1 cellular context compared by ENCODE assay signal in the genomic region with DNA sequence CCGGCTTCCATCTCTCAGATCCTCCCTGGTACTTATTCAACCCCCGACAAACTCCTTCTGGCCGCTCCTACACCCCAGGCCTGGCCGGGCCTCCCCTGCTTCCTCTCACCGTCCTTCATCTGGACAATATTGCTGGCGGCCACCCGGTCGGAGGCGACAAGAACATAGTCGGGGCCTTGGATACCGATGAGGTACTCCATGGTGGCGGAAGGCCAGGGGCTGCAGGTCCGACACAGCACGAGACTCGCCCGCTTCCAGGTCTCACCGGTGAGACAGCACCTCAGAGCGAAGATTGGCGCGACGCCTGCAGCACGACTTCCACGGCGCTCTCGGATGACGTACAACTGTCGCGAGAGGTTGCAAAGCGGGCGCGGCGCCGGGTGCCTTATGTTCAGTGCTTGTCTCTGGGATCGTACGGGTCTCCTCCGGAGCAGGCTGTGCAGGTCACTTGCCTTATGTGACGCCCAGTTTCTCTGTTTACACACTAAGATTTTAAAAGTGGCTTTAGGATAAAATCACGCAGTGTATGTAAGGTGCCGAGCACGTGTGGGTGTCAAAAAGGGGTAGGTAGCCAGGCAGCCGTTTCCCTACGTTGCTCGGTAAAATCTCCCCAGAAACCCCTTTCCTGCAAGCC.
TF ChIP-seq lines count a peak whose summit lies in the region.

Gene PSMB2 (minus strand): TSS at position 294 of the 634 bp plus-strand sequence. CDS start 94 bp downstream, at position 200.

TF ChIP-seq in K562, 482 proteins besides CTCF, POLR2A, EP300 and RAD21 (continued from another document and continues in another):
- TF ChIP-seq, protein P1, sequence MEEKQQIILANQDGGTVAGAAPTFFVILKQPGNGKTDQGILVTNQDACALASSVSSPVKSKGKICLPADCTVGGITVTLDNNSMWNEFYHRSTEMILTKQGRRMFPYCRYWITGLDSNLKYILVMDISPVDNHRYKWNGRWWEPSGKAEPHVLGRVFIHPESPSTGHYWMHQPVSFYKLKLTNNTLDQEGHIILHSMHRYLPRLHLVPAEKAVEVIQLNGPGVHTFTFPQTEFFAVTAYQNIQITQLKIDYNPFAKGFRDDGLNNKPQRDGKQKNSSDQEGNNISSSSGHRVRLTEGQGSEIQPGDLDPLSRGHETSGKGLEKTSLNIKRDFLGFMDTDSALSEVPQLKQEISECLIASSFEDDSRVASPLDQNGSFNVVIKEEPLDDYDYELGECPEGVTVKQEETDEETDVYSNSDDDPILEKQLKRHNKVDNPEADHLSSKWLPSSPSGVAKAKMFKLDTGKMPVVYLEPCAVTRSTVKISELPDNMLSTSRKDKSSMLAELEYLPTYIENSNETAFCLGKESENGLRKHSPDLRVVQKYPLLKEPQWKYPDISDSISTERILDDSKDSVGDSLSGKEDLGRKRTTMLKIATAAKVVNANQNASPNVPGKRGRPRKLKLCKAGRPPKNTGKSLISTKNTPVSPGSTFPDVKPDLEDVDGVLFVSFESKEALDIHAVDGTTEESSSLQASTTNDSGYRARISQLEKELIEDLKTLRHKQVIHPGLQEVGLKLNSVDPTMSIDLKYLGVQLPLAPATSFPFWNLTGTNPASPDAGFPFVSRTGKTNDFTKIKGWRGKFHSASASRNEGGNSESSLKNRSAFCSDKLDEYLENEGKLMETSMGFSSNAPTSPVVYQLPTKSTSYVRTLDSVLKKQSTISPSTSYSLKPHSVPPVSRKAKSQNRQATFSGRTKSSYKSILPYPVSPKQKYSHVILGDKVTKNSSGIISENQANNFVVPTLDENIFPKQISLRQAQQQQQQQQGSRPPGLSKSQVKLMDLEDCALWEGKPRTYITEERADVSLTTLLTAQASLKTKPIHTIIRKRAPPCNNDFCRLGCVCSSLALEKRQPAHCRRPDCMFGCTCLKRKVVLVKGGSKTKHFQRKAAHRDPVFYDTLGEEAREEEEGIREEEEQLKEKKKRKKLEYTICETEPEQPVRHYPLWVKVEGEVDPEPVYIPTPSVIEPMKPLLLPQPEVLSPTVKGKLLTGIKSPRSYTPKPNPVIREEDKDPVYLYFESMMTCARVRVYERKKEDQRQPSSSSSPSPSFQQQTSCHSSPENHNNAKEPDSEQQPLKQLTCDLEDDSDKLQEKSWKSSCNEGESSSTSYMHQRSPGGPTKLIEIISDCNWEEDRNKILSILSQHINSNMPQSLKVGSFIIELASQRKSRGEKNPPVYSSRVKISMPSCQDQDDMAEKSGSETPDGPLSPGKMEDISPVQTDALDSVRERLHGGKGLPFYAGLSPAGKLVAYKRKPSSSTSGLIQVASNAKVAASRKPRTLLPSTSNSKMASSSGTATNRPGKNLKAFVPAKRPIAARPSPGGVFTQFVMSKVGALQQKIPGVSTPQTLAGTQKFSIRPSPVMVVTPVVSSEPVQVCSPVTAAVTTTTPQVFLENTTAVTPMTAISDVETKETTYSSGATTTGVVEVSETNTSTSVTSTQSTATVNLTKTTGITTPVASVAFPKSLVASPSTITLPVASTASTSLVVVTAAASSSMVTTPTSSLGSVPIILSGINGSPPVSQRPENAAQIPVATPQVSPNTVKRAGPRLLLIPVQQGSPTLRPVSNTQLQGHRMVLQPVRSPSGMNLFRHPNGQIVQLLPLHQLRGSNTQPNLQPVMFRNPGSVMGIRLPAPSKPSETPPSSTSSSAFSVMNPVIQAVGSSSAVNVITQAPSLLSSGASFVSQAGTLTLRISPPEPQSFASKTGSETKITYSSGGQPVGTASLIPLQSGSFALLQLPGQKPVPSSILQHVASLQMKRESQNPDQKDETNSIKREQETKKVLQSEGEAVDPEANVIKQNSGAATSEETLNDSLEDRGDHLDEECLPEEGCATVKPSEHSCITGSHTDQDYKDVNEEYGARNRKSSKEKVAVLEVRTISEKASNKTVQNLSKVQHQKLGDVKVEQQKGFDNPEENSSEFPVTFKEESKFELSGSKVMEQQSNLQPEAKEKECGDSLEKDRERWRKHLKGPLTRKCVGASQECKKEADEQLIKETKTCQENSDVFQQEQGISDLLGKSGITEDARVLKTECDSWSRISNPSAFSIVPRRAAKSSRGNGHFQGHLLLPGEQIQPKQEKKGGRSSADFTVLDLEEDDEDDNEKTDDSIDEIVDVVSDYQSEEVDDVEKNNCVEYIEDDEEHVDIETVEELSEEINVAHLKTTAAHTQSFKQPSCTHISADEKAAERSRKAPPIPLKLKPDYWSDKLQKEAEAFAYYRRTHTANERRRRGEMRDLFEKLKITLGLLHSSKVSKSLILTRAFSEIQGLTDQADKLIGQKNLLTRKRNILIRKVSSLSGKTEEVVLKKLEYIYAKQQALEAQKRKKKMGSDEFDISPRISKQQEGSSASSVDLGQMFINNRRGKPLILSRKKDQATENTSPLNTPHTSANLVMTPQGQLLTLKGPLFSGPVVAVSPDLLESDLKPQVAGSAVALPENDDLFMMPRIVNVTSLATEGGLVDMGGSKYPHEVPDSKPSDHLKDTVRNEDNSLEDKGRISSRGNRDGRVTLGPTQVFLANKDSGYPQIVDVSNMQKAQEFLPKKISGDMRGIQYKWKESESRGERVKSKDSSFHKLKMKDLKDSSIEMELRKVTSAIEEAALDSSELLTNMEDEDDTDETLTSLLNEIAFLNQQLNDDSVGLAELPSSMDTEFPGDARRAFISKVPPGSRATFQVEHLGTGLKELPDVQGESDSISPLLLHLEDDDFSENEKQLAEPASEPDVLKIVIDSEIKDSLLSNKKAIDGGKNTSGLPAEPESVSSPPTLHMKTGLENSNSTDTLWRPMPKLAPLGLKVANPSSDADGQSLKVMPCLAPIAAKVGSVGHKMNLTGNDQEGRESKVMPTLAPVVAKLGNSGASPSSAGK (IDR thresholded peaks at IDR 0.05), result peak; percentile 47; the same call in 1 of the 2 replicates
- TF ChIP-seq E2F4 (CRISPR knock-in tag; IDR thresholded peaks at IDR 0.05; ENCODE audit: low read depth), result no peak
- peak; percentile 97 for TF ChIP-seq TAF1 (IDR thresholded peaks at IDR 0.05; ENCODE audit: control insufficient read depth, extremely low read depth, insufficient read depth, low read length, severe bottlenecking)
- no peak for TF ChIP-seq GABPB2 (CRISPR knock-in tag; conservative IDR thresholded peaks at IDR 0.05)
- peak; percentile 96 for TF ChIP-seq E4F1 (CRISPR knock-in tag; IDR thresholded peaks at IDR 0.05; ENCODE audit: borderline replicate concordance)
- peak; percentile 98 for TF ChIP-seq FOXK1 (CRISPR knock-in tag; IDR thresholded peaks at IDR 0.05; ENCODE audit: borderline replicate concordance)
- no peak for TF ChIP-seq NFE2L1 (tag; IDR thresholded peaks at IDR 0.05; ENCODE audit: borderline replicate concordance, low read depth)
- TF ChIP-seq, protein P2, sequence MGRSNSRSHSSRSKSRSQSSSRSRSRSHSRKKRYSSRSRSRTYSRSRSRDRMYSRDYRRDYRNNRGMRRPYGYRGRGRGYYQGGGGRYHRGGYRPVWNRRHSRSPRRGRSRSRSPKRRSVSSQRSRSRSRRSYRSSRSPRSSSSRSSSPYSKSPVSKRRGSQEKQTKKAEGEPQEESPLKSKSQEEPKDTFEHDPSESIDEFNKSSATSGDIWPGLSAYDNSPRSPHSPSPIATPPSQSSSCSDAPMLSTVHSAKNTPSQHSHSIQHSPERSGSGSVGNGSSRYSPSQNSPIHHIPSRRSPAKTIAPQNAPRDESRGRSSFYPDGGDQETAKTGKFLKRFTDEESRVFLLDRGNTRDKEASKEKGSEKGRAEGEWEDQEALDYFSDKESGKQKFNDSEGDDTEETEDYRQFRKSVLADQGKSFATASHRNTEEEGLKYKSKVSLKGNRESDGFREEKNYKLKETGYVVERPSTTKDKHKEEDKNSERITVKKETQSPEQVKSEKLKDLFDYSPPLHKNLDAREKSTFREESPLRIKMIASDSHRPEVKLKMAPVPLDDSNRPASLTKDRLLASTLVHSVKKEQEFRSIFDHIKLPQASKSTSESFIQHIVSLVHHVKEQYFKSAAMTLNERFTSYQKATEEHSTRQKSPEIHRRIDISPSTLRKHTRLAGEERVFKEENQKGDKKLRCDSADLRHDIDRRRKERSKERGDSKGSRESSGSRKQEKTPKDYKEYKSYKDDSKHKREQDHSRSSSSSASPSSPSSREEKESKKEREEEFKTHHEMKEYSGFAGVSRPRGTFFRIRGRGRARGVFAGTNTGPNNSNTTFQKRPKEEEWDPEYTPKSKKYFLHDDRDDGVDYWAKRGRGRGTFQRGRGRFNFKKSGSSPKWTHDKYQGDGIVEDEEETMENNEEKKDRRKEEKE (IDR thresholded peaks at IDR 0.05; ENCODE audit: borderline replicate concordance in 1 of 2, control insufficient read depth in 1 of 2, low read depth in 2 of 2, low read length in 1 of 2), result no peak
- peak; percentile 53; the same call in 1 of the 2 replicates for TF ChIP-seq ZNF12 (CRISPR knock-in tag; IDR thresholded peaks at IDR 0.05)
- peak in 1 of 2 experiments; percentile 27; a peak in 1 of 4 replicates for TF ChIP-seq ETV6 (IDR thresholded peaks at IDR 0.05; ENCODE audit: borderline replicate concordance in 1 of 2, low read depth in 2 of 2, low read length in 1 of 2)
- TF ChIP-seq ETV6 (CRISPR knock-in tag; IDR thresholded peaks at IDR 0.05; ENCODE audit: borderline replicate concordance), result peak; percentile 90; the same call in 1 of the 2 replicates
- TF ChIP-seq ATF1 (CRISPR knock-in tag; IDR thresholded peaks at IDR 0.05), result peak; percentile 97
- TF ChIP-seq ATF1 (tag; IDR thresholded peaks at IDR 0.05), result peak; percentile 99
- TF ChIP-seq CAMTA2 (CRISPR knock-in tag; conservative IDR thresholded peaks at IDR 0.05), result 0 out of 2 replicates have a peak, but pooled peaks have one; percentile 35
- TF ChIP-seq, protein P3, sequence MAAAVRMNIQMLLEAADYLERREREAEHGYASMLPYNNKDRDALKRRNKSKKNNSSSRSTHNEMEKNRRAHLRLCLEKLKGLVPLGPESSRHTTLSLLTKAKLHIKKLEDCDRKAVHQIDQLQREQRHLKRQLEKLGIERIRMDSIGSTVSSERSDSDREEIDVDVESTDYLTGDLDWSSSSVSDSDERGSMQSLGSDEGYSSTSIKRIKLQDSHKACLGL (CRISPR knock-in tag; IDR thresholded peaks at IDR 0.05; ENCODE audit: borderline replicate concordance, poor library complexity, severe bottlenecking), result peak; percentile 58
- TF ChIP-seq ATF7 (IDR thresholded peaks at IDR 0.05), result peak; percentile 88
- no peak for TF ChIP-seq ZNF764 (CRISPR knock-in tag; IDR thresholded peaks at IDR 0.05; ENCODE audit: low read depth)
- TF ChIP-seq HDAC1 (IDR thresholded peaks at IDR 0.05), result peak in 1 of 2 experiments; percentile 91; a peak in 2 of 4 replicates
- peak; percentile 46; the same call in 1 of the 2 replicates for TF ChIP-seq ETV1 (tag; conservative IDR thresholded peaks at IDR 0.05; ENCODE audit: low read depth)
- TF ChIP-seq PRPF4 (IDR thresholded peaks at IDR 0.05; ENCODE audit: insufficient read depth, low read depth, low read length, poor library complexity, severe bottlenecking), result peak; percentile 23
- TF ChIP-seq, protein P4, sequence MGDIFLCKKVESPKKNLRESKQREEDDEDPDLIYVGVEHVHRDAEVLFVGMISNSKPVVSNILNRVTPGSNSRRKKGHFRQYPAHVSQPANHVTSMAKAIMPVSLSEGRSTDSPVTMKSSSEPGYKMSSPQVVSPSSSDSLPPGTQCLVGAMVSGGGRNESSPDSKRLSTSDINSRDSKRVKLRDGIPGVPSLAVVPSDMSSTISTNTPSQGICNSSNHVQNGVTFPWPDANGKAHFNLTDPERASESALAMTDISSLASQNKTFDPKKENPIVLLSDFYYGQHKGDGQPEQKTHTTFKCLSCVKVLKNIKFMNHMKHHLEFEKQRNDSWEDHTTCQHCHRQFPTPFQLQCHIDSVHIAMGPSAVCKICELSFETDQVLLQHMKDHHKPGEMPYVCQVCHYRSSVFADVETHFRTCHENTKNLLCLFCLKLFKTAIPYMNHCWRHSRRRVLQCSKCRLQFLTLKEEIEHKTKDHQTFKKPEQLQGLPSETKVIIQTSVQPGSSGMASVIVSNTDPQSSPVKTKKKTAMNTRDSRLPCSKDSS (IDR thresholded peaks at IDR 0.05; ENCODE audit: low read depth, partially characterized antibody), result no peak
- peak; percentile 94 for TF ChIP-seq EP400 (IDR thresholded peaks at IDR 0.05)
- TF ChIP-seq ZNF717 (CRISPR knock-in tag; IDR thresholded peaks at IDR 0.05), result no peak
- TF ChIP-seq ZNF696 (CRISPR knock-in tag; conservative IDR thresholded peaks at IDR 0.05), result 0 out of 2 replicates have a peak, but pooled peaks have one; percentile 46
- TF ChIP-seq BACH1 (tag; IDR thresholded peaks at IDR 0.05), result peak; percentile 90
- TF ChIP-seq RBM39 (optimal IDR thresholded peaks at IDR 0.05; ENCODE audit: low read depth, low read length), result peak; percentile 10
- TF ChIP-seq ZFX (CRISPR knock-in tag; IDR thresholded peaks at IDR 0.05), result peak; percentile 90
- peak; percentile 57 for TF ChIP-seq MEIS2 (IDR thresholded peaks at IDR 0.05; ENCODE audit: partially characterized antibody)
- TF ChIP-seq POLR2AphosphoS2 (IDR thresholded peaks at IDR 0.05; ENCODE audit: low read length), result peak; percentile 80; the same call in 1 of the 2 replicates
- TF ChIP-seq ZNF124 (CRISPR knock-in tag; IDR thresholded peaks at IDR 0.05), result no peak
- TF ChIP-seq, protein P5, sequence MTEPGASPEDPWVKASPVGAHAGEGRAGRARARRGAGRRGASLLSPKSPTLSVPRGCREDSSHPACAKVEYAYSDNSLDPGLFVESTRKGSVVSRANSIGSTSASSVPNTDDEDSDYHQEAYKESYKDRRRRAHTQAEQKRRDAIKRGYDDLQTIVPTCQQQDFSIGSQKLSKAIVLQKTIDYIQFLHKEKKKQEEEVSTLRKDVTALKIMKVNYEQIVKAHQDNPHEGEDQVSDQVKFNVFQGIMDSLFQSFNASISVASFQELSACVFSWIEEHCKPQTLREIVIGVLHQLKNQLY (CRISPR knock-in tag; conservative IDR thresholded peaks at IDR 0.05), result no peak; a peak in 1 of 4 replicates
- TF ChIP-seq KLF16 (IDR thresholded peaks at IDR 0.05), result peak; percentile 76
- TF ChIP-seq MYC (IDR thresholded peaks at IDR 0.05; ENCODE audit: low read depth, low read length), result peak; percentile 96
- TF ChIP-seq MYC (CRISPR knock-in tag; IDR thresholded peaks at IDR 0.05; ENCODE audit: borderline replicate concordance, low read depth), result 0 out of 2 replicates have a peak, but pooled peaks have one; percentile 41
